Comparison of ENCODE assay signal across 21 cellular contexts in the genomic region with DNA sequence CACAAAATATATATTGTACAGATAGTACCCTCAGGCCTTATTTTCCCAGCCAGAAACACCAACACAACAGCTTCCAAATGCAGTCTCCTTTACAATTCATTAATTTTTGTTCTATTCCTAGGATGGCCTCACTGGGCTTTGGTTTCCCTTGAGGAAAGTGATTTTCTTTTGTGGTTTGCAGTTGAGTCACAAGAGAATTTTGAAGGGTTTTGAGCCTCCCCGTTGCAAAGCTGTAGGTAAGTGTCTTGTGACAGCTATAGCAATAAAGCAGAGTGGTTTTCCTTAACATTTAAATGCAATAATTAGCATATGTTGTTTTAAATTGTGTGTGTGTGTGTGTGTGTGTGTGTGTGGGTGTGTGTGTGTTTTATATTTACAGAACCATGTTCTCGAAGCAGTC. TPM values are rescaled to one million over a fixed set of nuclear protein-coding genes. Genes with fewer than 3 reads are reported as not detected.
DNase-seq lines count a peak whose midpoint lies in the region; ATAC-seq and TF ChIP-seq lines count a peak whose summit lies in the region.
"Had no signal": no experiment of that assay in that cellular context is flagged by ENCODE, and none has a peak within 500 bp of the region (broad histone marks: within the 10 kb centered on the region; RNA-seq: fewer than 3 reads in every experiment).

No MANE protein-coding gene starts in this region.

- intact Hi-C loops in upper lobe of right lung (cut with DNase I) = no loop called here

- ATAC-seq in GM19395 (IDR thresholded peaks at IDR 0.05; ENCODE audit: unreplicated experiment) (peak; percentile 30), HG03378 (IDR thresholded peaks at IDR 0.05; ENCODE audit: unreplicated experiment) (peak; percentile 43), HG02840 (IDR thresholded peaks at IDR 0.05; ENCODE audit: low FRiP score, unreplicated experiment) (no peak), HG03439 (IDR thresholded peaks at IDR 0.05; ENCODE audit: unreplicated experiment) (no peak), upper lobe of right lung (no peak), GM18873 (IDR thresholded peaks at IDR 0.05; ENCODE audit: low FRiP score, unreplicated experiment) (no peak)
- ATAC-seq: HepG2; right lobe of liver; stimulated activated naive CD8-positive, alpha-beta T cell treated with anti-CD3 and anti-CD28 coated beads, Interleukin-15, Interleukin-2, amounts not matched to agents 100 U/mL and 50 U/mL, for 24 hours had no signal

- no peaks in the 10 kb centered on the region for H3K4me1 ChIP-seq in upper lobe of right lung
- H3K4me1 ChIP-seq: ascending aorta, right lobe of liver, tibial nerve had no signal

- no peak overlapping the region for H3K4me3 ChIP-seq in astrocyte of the spinal cord (ENCODE audit: low read depth, low read length)
- H3K4me3 ChIP-seq in upper lobe of right lung = no peak overlapping the region
- H3K4me3 ChIP-seq: ascending aorta, right lobe of liver, tibial nerve had no signal

- H3K27ac ChIP-seq in upper lobe of right lung = no peak overlapping the region
- H3K27ac ChIP-seq: ascending aorta, right lobe of liver, tibial nerve had no signal

- H3K9me3 ChIP-seq in upper lobe of right lung = no peaks in the 10 kb centered on the region
- H3K9me3 ChIP-seq: ascending aorta, right lobe of liver, tibial nerve had no signal

- in situ Hi-C loops in astrocyte of the spinal cord (cut with HindIII; ENCODE audit: low sequenced_read_pairs) = no loop called here

- H3K36me3 ChIP-seq in upper lobe of right lung = no peaks in the 10 kb centered on the region
- H3K36me3 ChIP-seq: ascending aorta, right lobe of liver, tibial nerve had no signal

- peak; percentile 26 for DNase-seq in ELR (ENCODE audit: low read depth)
- peak; percentile 30 for DNase-seq in astrocyte of the spinal cord (ENCODE audit: low read depth, low spot score)
- no peak for DNase-seq in upper lobe of right lung
- DNase-seq: activated CD4-positive, alpha-beta T cell treated with anti-CD3 and anti-CD28 coated beads, Interleukin-2, amount 50 U/mL, for 4 hours; activated naive CD4-positive, alpha-beta T cell treated with anti-CD3 and anti-CD28 coated beads for 36 hours; activated T-cell treated with anti-CD3 and anti-CD28 coated beads for 4 hours; CD8-positive, alpha-beta memory T cell; endodermal cell; NCI-H187; NK-92 treated with Interleukin-12 subunit alpha and Interleukin-12 subunit beta, amount 100 ng/mL, for 24 hours; right lobe of liver; RPMI8226; stimulated activated naive CD8-positive, alpha-beta T cell treated with anti-CD3 and anti-CD28 coated beads, Interleukin-15, Interleukin-2, amounts not matched to agents 100 U/mL and 50 U/mL, for 24 hours had no signal

- H3K27me3 ChIP-seq in upper lobe of right lung = no peaks in the 10 kb centered on the region
- H3K27me3 ChIP-seq: ascending aorta, right lobe of liver, tibial nerve had no signal

- TF ChIP-seq CTCF in astrocyte of the spinal cord (IDR thresholded peaks at IDR 0.05; ENCODE audit: low read depth, low read length) (no peak), upper lobe of right lung (IDR thresholded peaks at IDR 0.05) (no peak)

RNA-seq across cellular contexts. Expression of a gene that starts 54.1 kb away (rescaled TPM):
- 3.2 TPM for total RNA-seq in upper lobe of right lung
- total RNA-seq: HepG2 had no signal

Comparison
In these comparisons a context has a peak if more than half of its experiments do, and no peak if none do; other contexts are left out.
1. ATAC-seq: peak in GM19395 (single experiment) and HG03378 (single experiment); none in HG02840 (single experiment), HG03439 (single experiment), upper lobe of right lung (single experiment) and GM18873 (single experiment).